9 cellular contexts compared by ENCODE assay signal in the genomic region with DNA sequence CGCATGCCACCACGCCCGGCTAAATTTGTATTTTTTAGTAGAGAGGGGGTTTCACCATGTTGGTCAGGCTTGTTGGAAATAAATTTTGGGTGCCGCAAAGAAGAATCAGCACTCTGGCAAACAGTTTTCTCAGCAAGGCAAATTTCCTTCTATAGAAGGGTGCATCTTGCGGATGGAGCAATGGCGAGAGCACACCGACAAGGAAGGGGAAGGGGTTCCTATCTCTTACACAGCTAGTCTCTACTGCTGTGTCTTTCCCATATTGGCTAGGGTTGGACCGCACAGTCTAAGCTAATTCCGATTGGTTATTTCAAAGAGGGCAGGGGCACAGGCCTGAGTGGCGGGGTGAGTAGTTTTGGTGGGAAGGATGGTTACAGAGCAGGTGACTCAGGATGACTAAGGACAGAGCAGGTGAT. TPM values are rescaled to one million over a fixed set of nuclear protein-coding genes. Genes with fewer than 3 reads are reported as not detected.
DNase-seq lines count a peak whose midpoint lies in the region; ATAC-seq and TF ChIP-seq lines count a peak whose summit lies in the region.
"Had no signal": no experiment of that assay in that cellular context is flagged by ENCODE, and none has a peak within 500 bp of the region (broad histone marks: within the 10 kb centered on the region; RNA-seq: fewer than 3 reads in every experiment).

No MANE protein-coding gene starts in this region.

- no peak overlapping the region for H3K27ac ChIP-seq in mesendoderm (ENCODE audit: low read depth, low read length)

- H3K9ac ChIP-seq in mesendoderm (ENCODE audit: low read length): peak overlapping the region; percentile 82

- peak overlapping the region; percentile 96 for H3K27ac Mint-ChIP-seq in HFFc6

- no peak overlapping the region for H2BK120ac ChIP-seq in mesendoderm (ENCODE audit: low read depth, low read length)

- in situ Hi-C loops in astrocyte of the spinal cord (cut with HindIII; ENCODE audit: low sequenced_read_pairs): no loop called here

- peaks cover 26% of the 10 kb centered on the region for H3K79me1 ChIP-seq in mesendoderm (ENCODE audit: low read length)

- peaks cover 23% of the 10 kb centered on the region for H3K4me1 Mint-ChIP-seq in HFFc6 (ENCODE audit: low read depth)

- H3K36me3 Mint-ChIP-seq in HFFc6 (ENCODE audit: low read depth): peaks cover 34% of the 10 kb centered on the region

- peak; percentile 28 for DNase-seq in A172 (ENCODE audit: low spot score)
- no peak for DNase-seq in HFFc6
- no peak for DNase-seq in astrocyte of the spinal cord (ENCODE audit: low read depth, low spot score)
- DNase-seq in mesendoderm: peak; percentile 25
- no peak for DNase-seq in NCI-H2171 treated with DMSO at 0.1 percent for 48 hours (lab: John Stamatoyannopoulos, UW)
- no peak for DNase-seq in KG1 (lab: John Stamatoyannopoulos, UW)

- peak overlapping the region; percentile 98 for H3K56ac ChIP-seq in mesendoderm (ENCODE audit: low read length)

- no peak overlapping the region for H2AK5ac ChIP-seq in mesendoderm (ENCODE audit: low read length)

- peak overlapping the region; percentile 96 for H3K4me3 Mint-ChIP-seq in HFFc6

- TF ChIP-seq CTCF in HFFc6 (IDR thresholded peaks at IDR 0.05): no peak
- TF ChIP-seq CTCF in astrocyte of the spinal cord (IDR thresholded peaks at IDR 0.05; ENCODE audit: low read depth, low read length): no peak

- H3K4me2 ChIP-seq in mesendoderm (ENCODE audit: low read length): peak overlapping the region; percentile 28

- no peaks in the 10 kb centered on the region for H3K27me3 ChIP-seq in mesendoderm (ENCODE audit: insufficient read depth, low read length, poor library complexity)

- no peak overlapping the region for H2BK5ac ChIP-seq in mesendoderm (ENCODE audit: low read length)

- H3K4me3 ChIP-seq in astrocyte of the spinal cord (ENCODE audit: low read depth, low read length) (peak overlapping the region; percentile 78), mesendoderm (ENCODE audit: low read length) (peak overlapping the region; percentile 92)

- H3K27me3 Mint-ChIP-seq in HFFc6 (ENCODE audit: insufficient read depth): peaks cover 4% of the 10 kb centered on the region

- H4K5ac ChIP-seq in mesendoderm (ENCODE audit: low read length): no peak overlapping the region

- H3K4me1 ChIP-seq in mesendoderm (ENCODE audit: control insufficient read depth, low read depth, low read length): no peaks in the 10 kb centered on the region

- H3K9me3 Mint-ChIP-seq in HFFc6: peaks cover 13% of the 10 kb centered on the region

- H3K79me2 ChIP-seq in mesendoderm (ENCODE audit: control insufficient read depth, insufficient read depth, low read length): peaks cover 45% of the 10 kb centered on the region

- no peak overlapping the region for H3K18ac ChIP-seq in mesendoderm (ENCODE audit: low read length)

- no CpG with 5 or more reads among the region's 10 CpGs for WGBS in mesendoderm (ENCODE audit: extremely low coverage, insufficient coverage, low lambda C conversion rate)

- no peak overlapping the region for H3K23ac ChIP-seq in mesendoderm (ENCODE audit: low read length)

- H3K36me3 ChIP-seq in mesendoderm (ENCODE audit: control insufficient read depth, insufficient read depth, low read length): no peaks in the 10 kb centered on the region

- no peak overlapping the region for H3K4ac ChIP-seq in mesendoderm (ENCODE audit: low read depth, low read length)

- H2BK15ac ChIP-seq in mesendoderm (replicated peaks; ENCODE audit: low read depth): no peak overlapping the region

- no peak for ATAC-seq in GM19035 (IDR thresholded peaks at IDR 0.05; ENCODE audit: unreplicated experiment)
- no peak for ATAC-seq in HG02642 (IDR thresholded peaks at IDR 0.05; ENCODE audit: poor library complexity, unreplicated experiment)

- no peak overlapping the region for H4K8ac ChIP-seq in mesendoderm (ENCODE audit: low read depth, low read length)

RNA-seq across cellular contexts. Expression of a gene that starts 0.7 kb away (rescaled TPM):
- 98.4 and 98.6 TPM in 2 replicates for total RNA-seq in A172 (2014; rRNA removed; shearing (Covaris generic))
- 10 to 100 TPM; 34.5 to 40.2 (median 38.4) TPM for total RNA-seq in HFFc6 (2021; fragmentation: NEBNext Ultra II Directional; extraction: Animal tissue kit (Norgen Biotek cat#: 25700))
- 58.4 TPM for polyA plus RNA-seq in mesendoderm (2013, experiment 1 of 2)
- 56.3 TPM for polyA plus RNA-seq in mesendoderm (2013, experiment 2 of 2)

RNA-seq across cellular contexts. Expression of a gene that starts 30.3 kb away (rescaled TPM):
- total RNA-seq in A172 (2014; rRNA removed; shearing (Covaris generic)): 0.77 and 1.0 TPM in 2 replicates
- total RNA-seq in HFFc6 (2021; fragmentation: NEBNext Ultra II Directional; extraction: Animal tissue kit (Norgen Biotek cat#: 25700)): under 1 TPM; 0.25 to 0.60 (median 0.43) TPM
- polyA plus RNA-seq in mesendoderm (2013, experiment 1 of 2): 1.3 TPM
- polyA plus RNA-seq in mesendoderm (2013, experiment 2 of 2): 1.4 TPM

RNA-seq across cellular contexts. Expression of a gene that starts 53.0 kb away (rescaled TPM):
- 0.19 and 0.47 TPM in 2 replicates for total RNA-seq in A172 (2014; rRNA removed; shearing (Covaris generic))
- under 1 TPM in 1 of 6 experiments, not detected in 5; 0.18 TPM for total RNA-seq in HFFc6 (2021; fragmentation: NEBNext Ultra II Directional; extraction: Animal tissue kit (Norgen Biotek cat#: 25700))
- polyA plus RNA-seq in mesendoderm (2013, experiment 1 of 2): 0.66 TPM
- polyA plus RNA-seq in mesendoderm (2013, experiment 2 of 2): 0.69 TPM
- total RNA-seq: myocyte had no signal

Comparison
In these comparisons a context has a peak if more than half of its experiments do, and no peak if none do; other contexts are left out.
1. DNase-seq: peak in A172 (single experiment) and mesendoderm (single experiment); none in HFFc6 (single experiment), astrocyte of the spinal cord (single experiment), NCI-H2171 treated with DMSO at 0.1 percent for 48 hours (single experiment) and KG1 (single experiment).